Comparison of ENCODE assay signal across 8 cellular contexts in the genomic region with DNA sequence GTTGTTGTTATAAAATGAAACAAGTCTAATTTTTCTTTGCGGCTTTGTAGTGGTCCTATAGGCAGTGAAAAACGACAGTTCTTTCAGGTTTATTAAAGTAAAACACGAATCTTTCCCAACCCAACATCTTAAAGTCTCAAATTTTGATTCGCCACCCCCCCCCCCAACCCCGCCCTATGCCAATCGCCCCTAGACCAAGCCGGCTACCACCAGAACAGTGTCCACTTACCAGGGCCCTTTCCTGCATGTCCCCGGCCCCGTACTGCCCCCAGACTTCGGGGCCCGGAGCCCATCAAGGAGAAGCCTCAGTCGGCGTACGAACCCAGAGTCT. TPM values are rescaled to one million over a fixed set of nuclear protein-coding genes. Genes with fewer than 3 reads are reported as not detected.
DNase-seq lines count a peak whose midpoint lies in the region; ATAC-seq and TF ChIP-seq lines count a peak whose summit lies in the region.

No MANE protein-coding gene starts in this region.

- no peaks in the 10 kb centered on the region for H4K20me1 ChIP-seq in OCI-LY3 (ENCODE audit: insufficient read depth, low read length)

- H3K36me3 ChIP-seq in OCI-LY3 (replicated peaks; ENCODE audit: low read depth, low read length) = peaks cover 9% of the 10 kb centered on the region
- peaks cover 6 to 40% of the 10 kb centered on the region in 2 donors for H3K36me3 ChIP-seq in psoas muscle (ENCODE audit: insufficient read depth in 1 of 2, low read depth in 1 of 2)

- intact Hi-C loops in psoas muscle (cut with DNase I) = no loop called here

- peak overlapping the region; percentile 73 for H3K9ac ChIP-seq in OCI-LY3 (ENCODE audit: low read length)

- H3K4me1 ChIP-seq in OCI-LY3 (ENCODE audit: low read length) (peaks cover 28% of the 10 kb centered on the region), psoas muscle (peaks cover 42% of the 10 kb centered on the region)

- H3K9me3 ChIP-seq in OCI-LY3 (ENCODE audit: insufficient read depth, low read length) (no peaks in the 10 kb centered on the region), psoas muscle (no peaks in the 10 kb centered on the region)

- H3K4me3 ChIP-seq in GM12864 (ENCODE audit: low read depth, low read length) (peak overlapping the region; percentile 93), OCI-LY3 (ENCODE audit: low read length) (peak overlapping the region; percentile 97), epithelial cell of proximal tubule (ENCODE audit: low read depth, low read length) (peak overlapping the region; percentile 77), psoas muscle (peak overlapping the region; percentile 85)

- peak overlapping the region; percentile 93 for H3K4me2 ChIP-seq in OCI-LY3 (ENCODE audit: low read length)

- H3K27me3 ChIP-seq in OCI-LY3 (ENCODE audit: low read depth, low read length) (no peaks in the 10 kb centered on the region), psoas muscle (ENCODE audit: insufficient read depth in 3 of 3, low read length in 2 of 3) (no peaks in the 10 kb centered on the region)

- DNase-seq in GM12864 (ENCODE audit: low read depth) (no peak), epithelial cell of proximal tubule (ENCODE audit: low read depth) (no peak), psoas muscle (no peak), C1 segment of cervical spinal cord (lab: John Stamatoyannopoulos, UW) (no peak), Kasumi-1 (lab: John Stamatoyannopoulos, UW) (no peak), SKM-1 treated with dmso at 0.1 percent for 144 hours (lab: John Stamatoyannopoulos, UW; ENCODE audit: unreplicated experiment) (no peak)
- DNase-seq in activated CD4-positive, alpha-beta T cell treated with anti-CD3 and anti-CD28 coated beads, Interleukin-2, amount 50 U/mL, for 1 hour = no peak

- 1% methylated on average over 14 of the region's 14 CpGs for WGBS in psoas muscle, 3 donors

- peaks cover 68% of the 10 kb centered on the region for H3K79me2 ChIP-seq in OCI-LY3 (ENCODE audit: low read length)

- H2AFZ ChIP-seq in OCI-LY3 (ENCODE audit: low read depth, low read length) = peak overlapping the region; percentile 32; the same call in 1 of the 2 replicates

- peak in 1 of 4 donors; percentile 16 for ATAC-seq in psoas muscle

- H3K27ac ChIP-seq in OCI-LY3 (ENCODE audit: low read length) (peak overlapping the region; percentile 51), psoas muscle (peak overlapping the region; percentile 92)

- TF ChIP-seq CTCF in GM12864 (IDR thresholded peaks at IDR 0.05; ENCODE audit: low read depth, low read length, missing control alignments) = no peak
- TF ChIP-seq CTCF in OCI-LY3 (IDR thresholded peaks at IDR 0.05; ENCODE audit: low read depth, low read length) = no peak
- no peak for TF ChIP-seq CTCF in epithelial cell of proximal tubule (conservative IDR thresholded peaks at IDR 0.05; ENCODE audit: low read depth, low read length)
- TF ChIP-seq CTCF in psoas muscle (IDR thresholded peaks at IDR 0.05) = no peak

RNA-seq across cellular contexts. Expression of a gene that starts 0.3 kb away (rescaled TPM):
- total RNA-seq in epithelial cell of proximal tubule (62.5 and 89.8 TPM in 2 replicates), psoas muscle (10 to 100 TPM; 19.9 to 30.9 (median 21.9) TPM)
- polyA plus RNA-seq in psoas muscle = 10 to 100 TPM; 66.9 to 98.7 (median 94.3) TPM

RNA-seq across cellular contexts. Expression of a gene that starts 3.9 kb away (rescaled TPM):
- total RNA-seq in epithelial cell of proximal tubule = 31.5 and 40.3 TPM in 2 replicates
- 10 to 100 TPM; 57.0 to 65.1 (median 58.7) TPM for total RNA-seq in psoas muscle
- polyA plus RNA-seq in psoas muscle = 10 to 100 TPM; 40.5 to 68.3 (median 54.4) TPM

RNA-seq across cellular contexts. Expression of a gene that starts 29.9 kb away (rescaled TPM):
- total RNA-seq in epithelial cell of proximal tubule (10.3 and 12.3 TPM in 2 replicates), psoas muscle (10 to 100 TPM in 3 of 4 donors, 1 to 10 TPM in 1; 9.4 to 14.5 (median 12.0) TPM)
- polyA plus RNA-seq in psoas muscle = 1 to 10 TPM; 4.5 to 8.6 (median 7.8) TPM

RNA-seq across cellular contexts. Expression of a gene that starts 37.3 kb away (rescaled TPM):
- total RNA-seq in epithelial cell of proximal tubule (54.3 and 66.1 TPM in 2 replicates), psoas muscle (10 to 100 TPM; 44.8 to 60.2 (median 52.0) TPM)
- 10 to 100 TPM; 28.8 to 60.5 (median 56.2) TPM for polyA plus RNA-seq in psoas muscle
